1 cellular context compared by ENCODE assay signal in the genomic region with DNA sequence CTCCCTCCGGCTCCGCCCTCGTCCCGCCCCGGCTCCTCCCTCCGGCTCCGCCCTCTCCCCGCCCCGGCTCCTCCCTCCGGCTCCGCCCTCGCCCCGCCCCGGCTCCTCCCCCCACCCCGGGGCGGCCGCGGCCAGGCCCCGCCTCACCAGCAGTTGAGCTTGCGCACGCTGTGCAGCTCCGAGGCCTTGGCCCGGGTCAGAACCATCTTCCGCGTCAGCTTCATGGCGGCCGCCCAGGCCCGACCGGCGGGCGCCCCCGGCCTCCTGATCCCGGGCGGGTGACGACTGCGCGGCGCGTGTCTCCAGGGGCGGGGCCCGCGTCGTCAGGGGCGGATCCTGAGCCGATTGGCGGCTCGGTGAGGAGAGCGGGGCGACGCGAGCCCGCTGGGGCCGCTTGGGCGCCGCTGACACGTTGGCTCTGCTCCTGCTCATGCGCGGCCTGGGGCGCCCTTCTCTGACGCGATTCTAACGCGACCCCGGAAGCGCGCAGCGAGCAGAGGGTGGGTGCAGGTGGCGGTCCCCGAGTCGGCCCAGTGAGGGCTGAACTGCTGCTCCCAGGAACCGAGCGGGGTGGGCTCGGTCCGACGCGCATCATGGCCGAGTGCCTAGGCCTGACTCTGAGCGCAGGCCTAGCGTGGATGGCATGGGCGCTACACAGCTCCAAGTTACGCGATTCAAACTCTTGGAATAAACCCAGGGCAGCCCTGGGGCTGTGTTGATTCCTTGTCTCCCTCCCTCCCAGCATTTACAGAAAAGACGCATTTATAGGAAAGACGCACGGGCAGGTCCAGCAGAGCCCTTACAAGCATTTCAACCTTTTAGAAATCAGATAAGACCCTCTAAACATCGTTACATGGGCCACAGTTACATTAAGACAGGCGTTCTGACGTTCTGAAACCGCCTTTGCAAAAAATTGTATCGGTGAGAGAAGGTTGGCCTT.
A peak's percentile ranks its signal among the peaks of the same experiment; 100 is the strongest.
TF ChIP-seq lines count a peak whose summit lies in the region.

A gene (minus strand): TSS at position 420 of the 940 bp plus-strand sequence. CDS start 196 bp downstream, at position 224.

TF ChIP-seq in WTC11, 78 proteins besides CTCF, POLR2A, EP300 and RAD21 (continued from another document):
- TF ChIP-seq, protein P1, sequence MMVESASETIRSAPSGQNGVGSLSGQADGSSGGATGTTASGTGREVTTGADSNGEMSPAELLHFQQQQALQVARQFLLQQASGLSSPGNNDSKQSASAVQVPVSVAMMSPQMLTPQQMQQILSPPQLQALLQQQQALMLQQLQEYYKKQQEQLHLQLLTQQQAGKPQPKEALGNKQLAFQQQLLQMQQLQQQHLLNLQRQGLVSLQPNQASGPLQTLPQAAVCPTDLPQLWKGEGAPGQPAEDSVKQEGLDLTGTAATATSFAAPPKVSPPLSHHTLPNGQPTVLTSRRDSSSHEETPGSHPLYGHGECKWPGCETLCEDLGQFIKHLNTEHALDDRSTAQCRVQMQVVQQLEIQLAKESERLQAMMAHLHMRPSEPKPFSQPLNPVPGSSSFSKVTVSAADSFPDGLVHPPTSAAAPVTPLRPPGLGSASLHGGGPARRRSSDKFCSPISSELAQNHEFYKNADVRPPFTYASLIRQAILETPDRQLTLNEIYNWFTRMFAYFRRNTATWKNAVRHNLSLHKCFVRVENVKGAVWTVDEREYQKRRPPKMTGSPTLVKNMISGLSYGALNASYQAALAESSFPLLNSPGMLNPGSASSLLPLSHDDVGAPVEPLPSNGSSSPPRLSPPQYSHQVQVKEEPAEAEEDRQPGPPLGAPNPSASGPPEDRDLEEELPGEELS (CRISPR knock-in tag; IDR thresholded peaks at IDR 0.05), result peak; percentile 84
TF ChIP-seq in WTC11: peak in this region for 18.
